ENCODE assay signal across 14 cellular contexts in the genomic region with DNA sequence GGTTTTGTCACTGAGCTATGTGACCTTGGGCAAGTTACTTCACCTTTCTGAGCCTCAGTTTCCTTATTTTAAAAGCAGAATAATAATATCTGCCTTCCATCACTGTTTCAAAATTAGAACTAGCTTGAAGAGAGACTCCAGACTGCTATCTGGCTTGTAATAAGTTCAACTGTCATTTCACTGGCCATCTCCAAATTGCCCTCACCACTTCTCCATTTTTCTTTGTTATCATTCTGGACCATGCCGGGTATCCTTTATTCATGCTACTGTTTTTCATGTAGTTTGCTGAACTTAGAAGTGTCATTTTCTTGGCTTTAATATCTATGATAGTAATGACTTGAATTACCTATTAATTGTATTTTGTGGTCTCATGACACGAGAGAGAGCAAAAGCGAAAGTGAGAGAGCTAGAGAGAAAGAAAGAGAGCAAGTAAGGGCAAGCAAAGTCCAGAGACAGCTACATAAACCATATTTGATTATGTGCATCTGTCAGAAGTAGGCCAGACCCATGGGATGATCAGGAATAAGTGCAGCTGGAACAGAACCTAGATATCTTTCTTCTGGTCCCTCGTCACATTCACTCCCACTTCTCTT.
A peak's percentile ranks its signal among the peaks of the same experiment; 100 is the strongest.
DNase-seq lines count a peak whose midpoint lies in the region; ATAC-seq and TF ChIP-seq lines count a peak whose summit lies in the region.
"Had no signal": no experiment of that assay in that cellular context is flagged by ENCODE, and none has a peak within 500 bp of the region (broad histone marks: within the 10 kb centered on the region; RNA-seq: fewer than 3 reads in every experiment).

No MANE protein-coding gene starts in this region.

- no peak for TF ChIP-seq EP300 in sigmoid colon (IDR thresholded peaks at IDR 0.05)

- TF ChIP-seq CTCF in OCI-LY3 (IDR thresholded peaks at IDR 0.05; ENCODE audit: low read depth, low read length) (no peak), sigmoid colon (IDR thresholded peaks at IDR 0.05) (no peak), lower leg skin (IDR thresholded peaks at IDR 0.05) (no peak)

- H3K36me3 ChIP-seq in OCI-LY3 (replicated peaks; ENCODE audit: low read depth, low read length) (no peaks in the 10 kb centered on the region), sigmoid colon (no peaks in the 10 kb centered on the region)
- H3K36me3 ChIP-seq: thoracic aorta had no signal

- H3K9ac ChIP-seq in OCI-LY3 (ENCODE audit: low read length), result peak overlapping the region; percentile 22; the same call in 1 of the 2 replicates

- H3K4me1 ChIP-seq in OCI-LY3 (ENCODE audit: low read length), result peaks cover 12% of the 10 kb centered on the region
- H3K4me1 ChIP-seq in sigmoid colon, result no peaks in the 10 kb centered on the region

- intact Hi-C loops in sigmoid colon (cut with DNase I), result no loop called here
- intact Hi-C loops in lower leg skin (cut with DNase I; ENCODE audit: low total_unique reads), result no loop called here

- WGBS in sigmoid colon, 2 donors, result 66 to 75% methylated on average over 4 of the region's 4 CpGs
- 82 to 85% methylated on average over 4 of the region's 4 CpGs for WGBS in lower leg skin, 2 donors

- H3K27ac Mint-ChIP-seq in T-helper 2 cell treated with Interferon-gamma antibody and Interleukin-4, amounts not matched to agents 5 μg/mL and 100 μg/mL, for 36 hours, result no peak overlapping the region
- H3K27ac Mint-ChIP-seq: activated naive CD8-positive, alpha-beta T cell treated with anti-CD3 and anti-CD28 coated beads for 36 hours had no signal

- no peaks in the 10 kb centered on the region for H4K20me1 ChIP-seq in OCI-LY3 (ENCODE audit: insufficient read depth, low read length)

- H3K4me1 Mint-ChIP-seq in T-helper 2 cell treated with Interferon-gamma antibody and Interleukin-4, amounts not matched to agents 5 μg/mL and 100 μg/mL, for 36 hours (ENCODE audit: low read depth), result peaks cover 11% of the 10 kb centered on the region

- DNase-seq in T-helper 2 cell treated with Interferon-gamma antibody and Interleukin-4, amounts not matched to agents 5 μg/mL and 100 μg/mL, for 36 hours (ENCODE audit: low spot score), result no peak
- DNase-seq in T-helper 2 cell, result no peak
- DNase-seq in sigmoid colon, result no peak
- DNase-seq in NCI-H2227 (lab: John Stamatoyannopoulos, UW; ENCODE audit: unreplicated experiment), result no peak
- no peak for DNase-seq in lower leg skin (ENCODE audit: low spot score in 2 of 2)
- DNase-seq in NCI-H1105 (lab: John Stamatoyannopoulos, UW), result no peak
- DNase-seq: activated CD4-positive, alpha-beta T cell treated with anti-CD3 and anti-CD28 coated beads, Interleukin-2, amount 50 U/mL, for 1 hour; activated naive CD8-positive, alpha-beta T cell treated with anti-CD3 and anti-CD28 coated beads for 36 hours; NCI-H187 treated with DMSO at 0.1 percent for 48 hours; Right ventricle myocardium superior; stimulated activated CD4-positive, alpha-beta T cell treated with anti-CD3 and anti-CD28 coated beads, Interleukin-2, amount 100 ng/mL, for 48 hours had no signal

- peak; percentile 69 for ATAC-seq in GM21786 (IDR thresholded peaks at IDR 0.05; ENCODE audit: unreplicated experiment)

- no peaks in the 10 kb centered on the region for H3K36me3 Mint-ChIP-seq in T-helper 2 cell treated with Interferon-gamma antibody and Interleukin-4, amounts not matched to agents 5 μg/mL and 100 μg/mL, for 36 hours (ENCODE audit: low read depth)

- H3K4me2 ChIP-seq in OCI-LY3 (ENCODE audit: low read length), result peak overlapping the region; percentile 71

- H3K27me3 ChIP-seq in OCI-LY3 (ENCODE audit: low read depth, low read length) (no peaks in the 10 kb centered on the region), sigmoid colon (no peaks in the 10 kb centered on the region)

- H3K4me3 ChIP-seq in OCI-LY3 (ENCODE audit: low read length), result peak overlapping the region; percentile 64
- no peak overlapping the region for H3K4me3 ChIP-seq in sigmoid colon
- no peak overlapping the region for H3K4me3 ChIP-seq in lower leg skin (ENCODE audit: low read depth, poor library complexity, severe bottlenecking)
- H3K4me3 ChIP-seq: thoracic aorta had no signal

- H3K79me2 ChIP-seq in OCI-LY3 (ENCODE audit: low read length), result no peaks in the 10 kb centered on the region

- H3K27ac ChIP-seq in OCI-LY3 (ENCODE audit: low read length) (no peak overlapping the region), sigmoid colon (peak overlapping the region; percentile 17 to 62 (median 39))

- H3K9me3 ChIP-seq in OCI-LY3 (ENCODE audit: insufficient read depth, low read length) (no peaks in the 10 kb centered on the region), sigmoid colon (no peaks in the 10 kb centered on the region)
- H3K9me3 ChIP-seq: thoracic aorta had no signal

- H2AFZ ChIP-seq in OCI-LY3 (ENCODE audit: low read depth, low read length), result peak overlapping the region; percentile 92

- TF ChIP-seq POLR2A in sigmoid colon (IDR thresholded peaks at IDR 0.05) (no peak), lower leg skin (IDR thresholded peaks at IDR 0.05) (no peak)

- no peaks in the 10 kb centered on the region for H3K9me3 Mint-ChIP-seq in T-helper 2 cell treated with Interferon-gamma antibody and Interleukin-4, amounts not matched to agents 5 μg/mL and 100 μg/mL, for 36 hours
- H3K9me3 Mint-ChIP-seq: activated naive CD8-positive, alpha-beta T cell treated with anti-CD3 and anti-CD28 coated beads for 36 hours had no signal

- peaks cover 5% of the 10 kb centered on the region for H3K27me3 Mint-ChIP-seq in T-helper 2 cell treated with Interferon-gamma antibody and Interleukin-4, amounts not matched to agents 5 μg/mL and 100 μg/mL, for 36 hours (ENCODE audit: low read depth)
- H3K27me3 Mint-ChIP-seq: activated naive CD8-positive, alpha-beta T cell treated with anti-CD3 and anti-CD28 coated beads for 36 hours had no signal

- H3K4me3 Mint-ChIP-seq in T-helper 2 cell treated with Interferon-gamma antibody and Interleukin-4, amounts not matched to agents 5 μg/mL and 100 μg/mL, for 36 hours, result peak overlapping the region; percentile 24
- H3K4me3 Mint-ChIP-seq: activated naive CD8-positive, alpha-beta T cell treated with anti-CD3 and anti-CD28 coated beads for 36 hours had no signal
